In genomic region chr18:26489191-26489590, GRCh38 we compare ENCODE assay signal across 16 cellular contexts. TPM values are rescaled to one million over a fixed set of nuclear protein-coding genes. Genes with fewer than 3 reads are reported as not detected.
DNase-seq lines count a peak whose midpoint lies in the region; ATAC-seq, FAIRE-seq and TF ChIP-seq lines count a peak whose summit lies in the region.
"Had no signal": no experiment of that assay in that cellular context is flagged by ENCODE, and none has a peak within 500 bp of the region (broad histone marks: within the 10 kb centered on the region; RNA-seq: fewer than 3 reads in every experiment).

No MANE protein-coding gene starts in this region.

- peaks cover 0 to 4% of the 10 kb centered on the region in 2 experiments; a peak in 1 of 3 replicates for H3K36me3 ChIP-seq in HEK293 (ENCODE audit: control insufficient read depth in 2 of 2, insufficient read depth in 1 of 2, low read length in 2 of 2)
- peaks cover 15% of the 10 kb centered on the region for H3K36me3 ChIP-seq in RWPE2 (ENCODE audit: low read depth)

- POLR2A ChIA-PET in A549 (lab: Yijun Ruan, JAX) (interaction anchor here (1.1 kb wide), 1 partner anchor 59 kb away, joined by 4 read pairs; the partner anchor contains the start of gene KCTD1), HEK293 (lab: Yijun Ruan, JAX) (no interaction called here)

- H3K27me3 ChIP-seq in RWPE2 (ENCODE audit: insufficient read depth, poor library complexity, severe bottlenecking): no peaks in the 10 kb centered on the region
- H3K27me3 ChIP-seq in foreskin keratinocyte: no peaks in the 10 kb centered on the region

- no peak for TF ChIP-seq POLR2A in A549 (IDR thresholded peaks at IDR 0.05; ENCODE audit: low read length)

- WGBS in A549 (ENCODE audit: missing lambda C conversion rate): 80% methylated on average over 4 of the region's 4 CpGs

- peak overlapping the region; percentile 48; the same call in 1 of the 3 replicates for H3K4me2 ChIP-seq in A549

- H3K4me1 ChIP-seq in A549 (peaks cover 76% of the 10 kb centered on the region), HEK293 (ENCODE audit: control insufficient read depth, insufficient read depth, low read length) (peaks cover 4% of the 10 kb centered on the region; the same call in 1 of the 2 replicates), RWPE2 (ENCODE audit: insufficient read depth, poor library complexity, severe bottlenecking) (peaks cover 40% of the 10 kb centered on the region), foreskin keratinocyte (peaks cover 36% of the 10 kb centered on the region)
- H3K4me1 ChIP-seq: Caco-2 had no signal

- peak overlapping the region; percentile 69 to 86; a peak in 5 of 6 replicates for H3K27ac ChIP-seq in A549
- H3K27ac ChIP-seq in HEK293 (ENCODE audit: extremely low read depth, low read depth, low read length): no peak overlapping the region
- H3K27ac ChIP-seq in RWPE2 (ENCODE audit: poor library complexity, severe bottlenecking): peak overlapping the region; percentile 96
- peak overlapping the region; percentile 95 for H3K27ac ChIP-seq in foreskin keratinocyte

- TF ChIP-seq EP300 in A549 (IDR thresholded peaks at IDR 0.05): no peak

- CTCF ChIA-PET in A549 (lab: Yijun Ruan, JAX): interaction anchor here (1.7 kb wide), 1 partner anchor 20 kb away, joined by 5 read pairs; no protein-coding TSS in a partner anchor
- CTCF ChIA-PET in HEK293 (lab: Yijun Ruan, JAX): interaction anchor here (0.7 kb wide), 2 partner anchors 51 to 163 kb away, joined by 4 read pairs; no protein-coding TSS in a partner anchor

- H3K9me3 ChIP-seq in A549 (no peaks in the 10 kb centered on the region), HEK293 (ENCODE audit: control insufficient read depth, insufficient read depth, low read depth, low read length) (no peaks in the 10 kb centered on the region), RWPE2 (ENCODE audit: severe bottlenecking) (no peaks in the 10 kb centered on the region)
- H3K9me3 ChIP-seq: Caco-2 had no signal

- TF ChIP-seq CTCF in A549 (IDR thresholded peaks at IDR 0.05) (no peak), HEK293 (tag by site-specific recombination; IDR thresholded peaks at IDR 0.05) (no peak), RWPE2 (IDR thresholded peaks at IDR 0.05; ENCODE audit: poor library complexity, severe bottlenecking) (no peak), foreskin keratinocyte (conservative IDR thresholded peaks at IDR 0.05) (no peak)

- no peak for FAIRE-seq in A549 (lab: Jason Lieb, UNC)
- FAIRE-seq: GM12878, GM19239 had no signal

- no peak overlapping the region for H3K4me3 ChIP-seq in A549
- H3K4me3 ChIP-seq in HEK293 (ENCODE audit: low read depth, low read length): no peak overlapping the region
- H3K4me3 ChIP-seq in RWPE2 (ENCODE audit: severe bottlenecking): no peak overlapping the region
- H3K4me3 ChIP-seq: GM12878 had no signal

- no peak for DNase-seq in A549 (ENCODE audit: low read depth in 1 of 2, low spot score in 1 of 2)
- no peak for DNase-seq in RWPE2 (ENCODE audit: low spot score)
- DNase-seq in foreskin keratinocyte: no peak
- DNase-seq in Ammon's horn (ENCODE audit: low spot score): no peak
- DNase-seq in ecto neural progenitor cell (ENCODE audit: low spot score): no peak
- DNase-seq in glomerular visceral epithelial cell (ENCODE audit: extremely low spot score): no peak
- DNase-seq: Caco-2; CD8-positive, alpha-beta T cell; GOT3; H9; HFFc6 had no signal

- ATAC-seq in A549 (no peak), RWPE2 (ENCODE audit: low read depth) (no peak), foreskin keratinocyte (no peak), GM18907 (IDR thresholded peaks at IDR 0.05; ENCODE audit: unreplicated experiment) (no peak)
- ATAC-seq: CD8-positive, alpha-beta T cell; GM12878 had no signal

- TF ChIP-seq RAD21 in A549 (conservative IDR thresholded peaks at IDR 0.05 in 1 of 2, IDR thresholded peaks at IDR 0.05 in 1 of 2): no peak

TF ChIP-seq in A549, 52 proteins besides CTCF, POLR2A, EP300 and RAD21:
- TF ChIP-seq NPAS2 (CRISPR knock-in tag; IDR thresholded peaks at IDR 0.05; ENCODE audit: borderline replicate concordance) (no peak), CHD2 (IDR thresholded peaks at IDR 0.05; ENCODE audit: low read length, partially characterized antibody) (no peak), KDM1A (IDR thresholded peaks at IDR 0.05; ENCODE audit: low read depth) (no peak)

TF ChIP-seq in HEK293, 187 proteins besides CTCF, POLR2A, EP300 and RAD21:
- TF ChIP-seq ZNF660 (tag by site-specific recombination; IDR thresholded peaks at IDR 0.05): no peak
- 0 out of 2 replicates have a peak, but pooled peaks have one; percentile 2 for TF ChIP-seq TRIM28 (IDR thresholded peaks at IDR 0.05; ENCODE audit: borderline replicate concordance, low read length)

RNA-seq across cellular contexts. Expression of gene KCTD1, which starts 59.2 kb away (rescaled TPM):
- 21.1 and 26.1 TPM in 2 replicates for polyA plus RNA-seq in A549 (2011; rRNA removed)
- 29.8 and 35.5 TPM in 2 replicates for polyA plus RNA-seq in A549 (2012; cell fraction: cytosol; rRNA removed)
- polyA plus RNA-seq in A549 (2012; cell fraction: nucleus; rRNA removed): 20.9 and 33.2 TPM in 2 replicates
- polyA plus RNA-seq in A549 (2017; fragmentation: RNase III; extraction: RNeasy Plus Mini Kit Qiagen cat#74134 plus additional on column Dnase treatment): 32.1 to 37.3 TPM (median 35.4 TPM) in 3 replicates
- 33.6 and 34.5 TPM in 2 replicates for polyA minus RNA-seq in A549 (2011; rRNA and poly(A)+ RNA removed)
- 46.6 and 50.5 TPM in 2 replicates for total RNA-seq in foreskin keratinocyte
- polyA plus RNA-seq in foreskin keratinocyte: 33.7 and 34.9 TPM in 2 replicates
- polyA plus RNA-seq: CD14-positive monocyte had no signal
